ENCODE assay signal across 15 cellular contexts in genomic region chr2:152607793-152608300, GRCh38.
DNase-seq lines count a peak whose midpoint lies in the region; ATAC-seq, FAIRE-seq and TF ChIP-seq lines count a peak whose summit lies in the region.
"Had no signal": no experiment of that assay in that cellular context is flagged by ENCODE, and none has a peak within 500 bp of the region (broad histone marks: within the 10 kb centered on the region; RNA-seq: fewer than 3 reads in every experiment).

No MANE protein-coding gene starts in this region.

- no peak for ATAC-seq in GM12878
- ATAC-seq: CD8-positive, alpha-beta T cell had no signal

- peaks cover 21 to 83% (median 65%) of the 10 kb centered on the region in 11 experiments for H3K36me3 ChIP-seq in BLaER1 treated with 17β-estradiol and CSF1 and Interleukin-3, amounts not matched to agents 10 nM and 100 nM
- H3K36me3 ChIP-seq in GM12878 (ENCODE audit: control insufficient read depth in 2 of 2, insufficient read depth in 2 of 2, low read length in 1 of 2) (no peaks in the 10 kb centered on the region), trophoblast cell (ENCODE audit: control insufficient read depth in 1 of 2, insufficient read depth in 2 of 2, low read length in 2 of 2) (no peaks in the 10 kb centered on the region), osteoblast (ENCODE audit: insufficient read depth, low read length) (no peaks in the 10 kb centered on the region)
- H3K36me3 ChIP-seq: HAP-1 had no signal

- H3K79me2 ChIP-seq in GM12878 (ENCODE audit: control insufficient read depth, insufficient read depth, low read length) (no peaks in the 10 kb centered on the region), trophoblast cell (ENCODE audit: control insufficient read depth, insufficient read depth, low read length, poor library complexity) (no peaks in the 10 kb centered on the region), osteoblast (ENCODE audit: insufficient read depth, low read length) (no peaks in the 10 kb centered on the region)

- no peak overlapping the region for H3K23ac ChIP-seq in trophoblast cell (ENCODE audit: low read length)

- H4K91ac ChIP-seq in trophoblast cell (ENCODE audit: low read depth, low read length) = no peak overlapping the region

- H3K9ac ChIP-seq in BLaER1 treated with 17β-estradiol and CSF1 and Interleukin-3, amounts not matched to agents 10 nM and 100 nM = no peak overlapping the region
- H3K9ac ChIP-seq in GM12878 (ENCODE audit: control insufficient read depth, insufficient read depth, low read length) (no peak overlapping the region), trophoblast cell (ENCODE audit: low read length) (no peak overlapping the region)
- H3K9ac ChIP-seq: BLaER1, GM23248 had no signal

- CTCF ChIA-PET in GM12878 (lab: Yijun Ruan, JAX) = no interaction called here

- no peak overlapping the region for H3K4me3 ChIP-seq in BLaER1 treated with 17β-estradiol and CSF1 and Interleukin-3, amounts not matched to agents 10 nM and 100 nM
- no peak overlapping the region for H3K4me3 ChIP-seq in GM12878
- no peak overlapping the region for H3K4me3 ChIP-seq in trophoblast cell (ENCODE audit: low read depth, low read length)
- no peak overlapping the region for H3K4me3 ChIP-seq in osteoblast (ENCODE audit: insufficient read depth, low read length)
- H3K4me3 ChIP-seq: BLaER1, GM23248, HAP-1 had no signal

- no peak for TF ChIP-seq EP300 in GM12878 (IDR thresholded peaks at IDR 0.05; ENCODE audit: borderline replicate concordance in 1 of 2, control insufficient read depth in 1 of 2, low read depth in 2 of 2, low read length in 2 of 2)

- H2AFZ ChIP-seq in GM12878 (ENCODE audit: control insufficient read depth, low read depth, low read length) = no peak overlapping the region
- no peak overlapping the region for H2AFZ ChIP-seq in trophoblast cell (ENCODE audit: insufficient read depth, low read length, poor library complexity)
- no peak overlapping the region for H2AFZ ChIP-seq in osteoblast (ENCODE audit: low read length)
- H2AFZ ChIP-seq: GM23248 had no signal

- POLR2A ChIA-PET in GM12878 (lab: Charles Lee) = interaction anchor here (0.6 kb wide), 2 partner anchors 33 to 52 kb away, joined by 3 to 8 read pairs; no protein-coding TSS in a partner anchor

- RAD21 ChIA-PET in GM12878 (lab: Charles Lee; ENCODE audit: unreplicated experiment) = no interaction called here

- DNase-seq in GM12878 (ENCODE audit: low read depth, low spot score) (no peak), trophoblast cell (peak; percentile 82 to 93), osteoblast (ENCODE audit: insufficient read length, low spot score, missing footprints) (no peak), SW 1271 (lab: John Stamatoyannopoulos, UW) (no peak)
- DNase-seq in activated naive CD4-positive, alpha-beta T cell treated with anti-CD3 and anti-CD28 coated beads, Interleukin-2, amount 50 U/mL, for 16 hours = no peak
- DNase-seq: 8988T; Calu3; CD8-positive, alpha-beta T cell; DMS79 treated with DMSO at 0.1 percent for 48 hours; GF-D8; GM23248 had no signal

- BruUV-seq in GM12878 (replicated peaks; lab: Mats Ljungman, UMichigan) = no TSS peak

- no peak overlapping the region for H3K14ac ChIP-seq in trophoblast cell (ENCODE audit: low read length)

- no peak overlapping the region for H2AK5ac ChIP-seq in trophoblast cell (ENCODE audit: low read length)

- no peak overlapping the region for H3K18ac ChIP-seq in trophoblast cell (ENCODE audit: low read length)

- peak overlapping the region in 8 of 11 experiments; percentile 20 to 64 (median 50); a peak in 15 of 22 replicates for H3K4me2 ChIP-seq in BLaER1 treated with 17β-estradiol and CSF1 and Interleukin-3, amounts not matched to agents 10 nM and 100 nM
- no peak overlapping the region for H3K4me2 ChIP-seq in GM12878 (ENCODE audit: control insufficient read depth, insufficient read depth)
- no peak overlapping the region for H3K4me2 ChIP-seq in trophoblast cell (ENCODE audit: low read length)
- no peak overlapping the region for H3K4me2 ChIP-seq in osteoblast (ENCODE audit: insufficient read depth, low read length)
- H3K4me2 ChIP-seq: BLaER1 had no signal

- TF ChIP-seq POLR2A in GM12878 (IDR thresholded peaks at IDR 0.05; ENCODE audit: low read depth, low read length) = no peak

- H3K9me3 ChIP-seq in BLaER1 treated with 17β-estradiol and CSF1 and Interleukin-3, amounts not matched to agents 10 nM and 100 nM (replicated peaks in 1 of 11) = no peaks in the 10 kb centered on the region
- H3K9me3 ChIP-seq in GM12878 (replicated peaks; ENCODE audit: control insufficient read depth, insufficient read depth, low read length) (no peaks in the 10 kb centered on the region), trophoblast cell (ENCODE audit: insufficient read depth, low read depth, low read length) (no peaks in the 10 kb centered on the region), osteoblast (ENCODE audit: low read depth, low read length) (no peaks in the 10 kb centered on the region)
- H3K9me3 ChIP-seq: BLaER1, HAP-1 had no signal

- SMC1A ChIA-PET in GM12878 (lab: Charles Lee; ENCODE audit: uncharacterized antibody, unreplicated experiment) = interaction anchor here (0.6 to 0.8 kb wide), 2 partner anchors 34 to 46 kb away, joined by 3 to 4 read pairs; no protein-coding TSS in a partner anchor

- H4K20me1 ChIP-seq in BLaER1 treated with 17β-estradiol and CSF1 and Interleukin-3, amounts not matched to agents 10 nM and 100 nM = no peaks in the 10 kb centered on the region; a peak in 2 of 22 replicates
- H4K20me1 ChIP-seq in GM12878 (ENCODE audit: control insufficient read depth, insufficient read depth) = no peaks in the 10 kb centered on the region
- H4K20me1 ChIP-seq in osteoblast (ENCODE audit: insufficient read depth, low read length) = no peaks in the 10 kb centered on the region

- intact Hi-C loops in GM12878 (cut with micrococcal nuclease; ENCODE audit: unreplicated experiment) = no loop called here

- no peak overlapping the region for H2BK5ac ChIP-seq in trophoblast cell (ENCODE audit: low read depth, low read length, poor library complexity)

- no peaks in the 10 kb centered on the region for H3K27me3 ChIP-seq in BLaER1 treated with 17β-estradiol and CSF1 and Interleukin-3, amounts not matched to agents 10 nM and 100 nM
- H3K27me3 ChIP-seq in GM12878 (replicated peaks in 1 of 2; ENCODE audit: control insufficient read depth in 2 of 2, insufficient read depth in 2 of 2, low read length in 1 of 2) = no peaks in the 10 kb centered on the region
- H3K27me3 ChIP-seq in trophoblast cell (ENCODE audit: insufficient read depth, low read length) = no peaks in the 10 kb centered on the region
- no peaks in the 10 kb centered on the region for H3K27me3 ChIP-seq in osteoblast (ENCODE audit: insufficient read depth, low read length)
- H3K27me3 ChIP-seq: BLaER1 had no signal

- no peak overlapping the region for H4K12ac ChIP-seq in trophoblast cell (ENCODE audit: low read depth, low read length)

- FAIRE-seq in GM12878 (lab: Jason Lieb, UNC) = no peak

- no peak overlapping the region for H3K4ac ChIP-seq in trophoblast cell (ENCODE audit: low read depth, low read length)

- no peaks in the 10 kb centered on the region for H3K79me1 ChIP-seq in trophoblast cell (ENCODE audit: low read length)

- H4K8ac ChIP-seq in trophoblast cell (ENCODE audit: low read depth, low read length) = no peak overlapping the region

- TF ChIP-seq CTCF in GM12878 (IDR thresholded peaks at IDR 0.05 in 2 of 3, conservative IDR thresholded peaks at IDR 0.05 in 1 of 3; ENCODE audit: control insufficient read depth in 2 of 3, extremely low read depth in 1 of 3, insufficient read depth in 1 of 3, low read depth in 3 of 3, low read length in 3 of 3) (no peak), osteoblast (IDR thresholded peaks at IDR 0.05; ENCODE audit: extremely low read depth, low read depth, low read length) (no peak)

- peaks cover 37 to 92% (median 82%) of the 10 kb centered on the region in 10 experiments for H3K4me1 ChIP-seq in BLaER1 treated with 17β-estradiol and CSF1 and Interleukin-3, amounts not matched to agents 10 nM and 100 nM
- H3K4me1 ChIP-seq in GM12878 (ENCODE audit: control insufficient read depth, insufficient read depth, low read length) = peaks cover 14% of the 10 kb centered on the region
- H3K4me1 ChIP-seq in trophoblast cell (ENCODE audit: control insufficient read depth in 1 of 2, insufficient read depth in 2 of 2, low read length in 2 of 2) = no peaks in the 10 kb centered on the region
- peaks cover 18% of the 10 kb centered on the region for H3K4me1 ChIP-seq in osteoblast (ENCODE audit: insufficient read depth, low read length)
- H3K4me1 ChIP-seq: HAP-1 had no signal

- no peak overlapping the region for H2BK120ac ChIP-seq in trophoblast cell (ENCODE audit: insufficient read depth, low read length, poor library complexity)

- H3K27ac ChIP-seq in BLaER1 treated with 17β-estradiol and CSF1 and Interleukin-3, amounts not matched to agents 10 nM and 100 nM = peak overlapping the region in 7 of 11 experiments; percentile 21 to 99 (median 51); a peak in 12 of 22 replicates
- no peak overlapping the region for H3K27ac ChIP-seq in GM12878 (ENCODE audit: control insufficient read depth, insufficient read depth)
- H3K27ac ChIP-seq in trophoblast cell (ENCODE audit: low read depth, low read length) = no peak overlapping the region
- peak overlapping the region; percentile 24 for H3K27ac ChIP-seq in temporal lobe (ENCODE audit: low read depth, low read length)
- no peak overlapping the region for H3K27ac ChIP-seq in osteoblast (ENCODE audit: low read depth, low read length)
- H3K27ac ChIP-seq: BLaER1, GM23248 had no signal

- 83% methylated on average over 7 of the region's 7 CpGs for WGBS in GM12878 (ENCODE audit: insufficient coverage, insufficient replicate concordance, low lambda C conversion rate, missing lambda C conversion rate)
- whole genome bisulfite sequencing in trophoblast cell (ENCODE audit: extremely low coverage, insufficient coverage, insufficient read length) = no CpG with 5 or more reads among the region's 7 CpGs

- no peak overlapping the region for H2BK12ac ChIP-seq in trophoblast cell (ENCODE audit: low read length)

- no peak for TF ChIP-seq RAD21 in GM12878 (IDR thresholded peaks at IDR 0.05; ENCODE audit: insufficient read depth, low read depth, low read length)

- in situ Hi-C loops in GM12878 (cut with MboI) = no loop called here

TF ChIP-seq in GM12878, 131 proteins besides CTCF, POLR2A, EP300 and RAD21:
- TF ChIP-seq PAX5 (IDR thresholded peaks at IDR 0.05; ENCODE audit: borderline replicate concordance, low read depth, low read length) (peak; percentile 30; the same call in 1 of the 2 replicates), MYB (IDR thresholded peaks at IDR 0.05; ENCODE audit: borderline replicate concordance, low read depth, low read length) (no peak), MAX (IDR thresholded peaks at IDR 0.05; ENCODE audit: low read depth, low read length) (no peak)

Comparison
In these comparisons a context has a peak if more than half of its experiments do, and no peak if none do; other contexts are left out.
1. H3K27ac ChIP-seq: peak in BLaER1 treated with 17β-estradiol and CSF1 and Interleukin-3, amounts not matched to agents 10 nM and 100 nM (7 of 11) and temporal lobe (single experiment); none in GM12878 (single experiment), trophoblast cell (single experiment) and osteoblast (single experiment).
2. H3K4me2 ChIP-seq: peak in BLaER1 treated with 17β-estradiol and CSF1 and Interleukin-3, amounts not matched to agents 10 nM and 100 nM (8 of 11); none in GM12878 (single experiment), trophoblast cell (single experiment) and osteoblast (single experiment).
3. DNase-seq: peak in trophoblast cell (2 of 2); none in GM12878 (single experiment), osteoblast (single experiment), SW 1271 (0 of 2) and activated naive CD4-positive, alpha-beta T cell treated with anti-CD3 and anti-CD28 coated beads, Interleukin-2, amount 50 U/mL, for 16 hours (single experiment).